In the genomic region with DNA sequence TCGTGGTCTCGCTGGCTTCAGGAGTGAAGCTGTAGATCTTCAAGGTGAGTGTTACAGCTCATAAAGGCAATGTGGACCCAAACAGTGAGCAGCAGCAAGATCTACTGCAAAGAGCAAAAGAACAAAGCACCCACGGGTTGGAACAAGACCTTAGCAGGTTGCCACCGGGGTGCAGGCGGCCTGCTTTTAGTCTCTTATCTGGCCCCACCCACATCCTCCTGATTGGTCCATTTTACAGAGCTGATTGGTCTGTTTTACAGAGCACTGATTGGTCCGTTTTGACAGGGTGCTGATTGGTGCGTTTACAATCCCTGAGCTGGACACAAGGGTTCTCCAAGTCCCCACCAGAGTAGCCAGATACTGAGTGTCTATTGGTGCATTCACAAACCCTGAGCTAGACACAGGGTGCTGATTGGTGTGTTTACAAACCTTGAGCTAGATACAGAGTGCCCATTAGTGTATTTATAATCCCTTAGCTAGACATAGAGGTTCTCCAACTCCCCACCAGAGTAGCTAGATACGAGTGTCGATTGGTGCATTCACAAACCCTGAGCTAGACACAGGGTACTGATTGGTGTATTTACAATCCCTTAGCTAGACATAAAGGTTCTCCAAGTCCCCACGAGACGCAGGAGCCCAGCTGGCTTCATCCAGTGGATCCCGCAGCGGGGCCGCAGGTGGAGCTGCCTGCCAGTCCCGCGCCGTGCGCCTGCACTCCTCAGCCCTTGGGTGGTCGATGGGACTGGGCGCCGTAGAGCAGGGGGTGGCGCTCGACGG, we compare ENCODE assay signal across 1 cellular context.
TF ChIP-seq lines count a peak whose summit lies in the region.

No MANE protein-coding gene starts in this region.

TF ChIP-seq in HepG2, 621 proteins besides CTCF, POLR2A, EP300 and RAD21:
- peak; percentile 39; the same call in 1 of the 2 replicates for TF ChIP-seq NFYB (CRISPR knock-in tag; IDR thresholded peaks at IDR 0.05)
